ENCODE assay signal across 16 cellular contexts in genomic region chr3:102092617-102093466, GRCh38.
DNase-seq lines count a peak whose midpoint lies in the region; ATAC-seq, FAIRE-seq and TF ChIP-seq lines count a peak whose summit lies in the region.
"Had no signal": no experiment of that assay in that cellular context is flagged by ENCODE, and none has a peak within 500 bp of the region (broad histone marks: within the 10 kb centered on the region; RNA-seq: fewer than 3 reads in every experiment).

No MANE protein-coding gene starts in this region.

- peaks cover 2% of the 10 kb centered on the region for H3K36me3 Mint-ChIP-seq in activated naive CD8-positive, alpha-beta T cell treated with anti-CD3 and anti-CD28 coated beads, Interleukin-2, amount 10 ng/mL, durations not matched to agents 7 days and 5 days
- H3K36me3 Mint-ChIP-seq in nephron progenitor cell (ENCODE audit: low read depth) = no peaks in the 10 kb centered on the region

- no peaks in the 10 kb centered on the region for H3K9me3 Mint-ChIP-seq in activated naive CD8-positive, alpha-beta T cell treated with anti-CD3 and anti-CD28 coated beads, Interleukin-2, amount 10 ng/mL, durations not matched to agents 7 days and 5 days
- no peaks in the 10 kb centered on the region for H3K9me3 Mint-ChIP-seq in nephron progenitor cell
- H3K9me3 Mint-ChIP-seq: naive B cell had no signal

- POLR2A ChIA-PET in activated naive CD8-positive, alpha-beta T cell treated with anti-CD3 and anti-CD28 coated beads, Interleukin-2, amount 10 ng/mL, durations not matched to agents 7 days and 5 days (lab: Charles Lee) = interaction anchor here (1.5 kb wide), 1 partner anchor 21 kb away, joined by 5 read pairs; no protein-coding TSS in a partner anchor

- H3K36me3 ChIP-seq in lung (ENCODE audit: control insufficient read depth in 2 of 2, insufficient read depth in 2 of 2, low read length in 2 of 2) = no peaks in the 10 kb centered on the region
- no peaks in the 10 kb centered on the region for H3K36me3 ChIP-seq in esophagus muscularis mucosa
- H3K36me3 ChIP-seq: colonic mucosa, Peyer's patch, thoracic aorta had no signal

- intact Hi-C loops in esophagus muscularis mucosa (cut with DNase I) = no loop called here

- H3K27me3 ChIP-seq in lung (ENCODE audit: control insufficient read depth, insufficient read depth) = no peaks in the 10 kb centered on the region
- H3K27me3 ChIP-seq in esophagus muscularis mucosa = no peaks in the 10 kb centered on the region
- H3K27me3 ChIP-seq: colonic mucosa, Peyer's patch had no signal

- TF ChIP-seq CTCF in lung (IDR thresholded peaks at IDR 0.05; ENCODE audit: control extremely low read depth, extremely low read depth) (no peak), esophagus muscularis mucosa (IDR thresholded peaks at IDR 0.05) (no peak), nephron progenitor cell (IDR thresholded peaks at IDR 0.05) (no peak)

- FAIRE-seq in GM12891 (lab: Jason Lieb, UNC) = peak; percentile 59
- FAIRE-seq: G401.6 had no signal

- H3K4me3 ChIP-seq in lung (no peak overlapping the region), esophagus muscularis mucosa (no peak overlapping the region)
- H3K4me3 ChIP-seq: colonic mucosa, Peyer's patch, thoracic aorta had no signal

- H3K9me3 ChIP-seq in lung (ENCODE audit: control insufficient read depth in 2 of 2, insufficient read depth in 1 of 2, low read length in 1 of 2) (no peaks in the 10 kb centered on the region), esophagus muscularis mucosa (no peaks in the 10 kb centered on the region)
- H3K9me3 ChIP-seq: colonic mucosa, Peyer's patch, thoracic aorta had no signal

- H3K4me1 Mint-ChIP-seq in activated naive CD8-positive, alpha-beta T cell treated with anti-CD3 and anti-CD28 coated beads, Interleukin-2, amount 10 ng/mL, durations not matched to agents 7 days and 5 days = peaks cover 31% of the 10 kb centered on the region
- H3K4me1 Mint-ChIP-seq in nephron progenitor cell = peaks cover 59% of the 10 kb centered on the region

- H3K27ac Mint-ChIP-seq in activated naive CD8-positive, alpha-beta T cell treated with anti-CD3 and anti-CD28 coated beads, Interleukin-2, amount 10 ng/mL, durations not matched to agents 7 days and 5 days = peak overlapping the region; percentile 49
- H3K27ac Mint-ChIP-seq in nephron progenitor cell = no peak overlapping the region

- no peaks in the 10 kb centered on the region for H3K27me3 Mint-ChIP-seq in activated naive CD8-positive, alpha-beta T cell treated with anti-CD3 and anti-CD28 coated beads, Interleukin-2, amount 10 ng/mL, durations not matched to agents 7 days and 5 days
- H3K27me3 Mint-ChIP-seq in nephron progenitor cell (ENCODE audit: low read depth, poor library complexity) = no peaks in the 10 kb centered on the region
- H3K27me3 Mint-ChIP-seq: naive B cell had no signal

- no peak for TF ChIP-seq EP300 in esophagus muscularis mucosa (IDR thresholded peaks at IDR 0.05)

- peak overlapping the region; percentile 33 for H3K4me3 Mint-ChIP-seq in activated naive CD8-positive, alpha-beta T cell treated with anti-CD3 and anti-CD28 coated beads, Interleukin-2, amount 10 ng/mL, durations not matched to agents 7 days and 5 days
- H3K4me3 Mint-ChIP-seq in nephron progenitor cell = no peak overlapping the region
- H3K4me3 Mint-ChIP-seq: naive B cell had no signal

- H3K27ac ChIP-seq in lung (ENCODE audit: low read depth in 1 of 2, low read length in 1 of 2) = no peak overlapping the region
- no peak overlapping the region for H3K27ac ChIP-seq in esophagus muscularis mucosa (replicated peaks in 1 of 4)
- H3K27ac ChIP-seq: colonic mucosa, Peyer's patch, thoracic aorta had no signal

- WGBS in lung, 2 donors = 29 to 50% methylated on average over 5 of the region's 5 CpGs
- WGBS in esophagus muscularis mucosa = 73% methylated on average over 5 of the region's 5 CpGs

- ATAC-seq in HG03378 (IDR thresholded peaks at IDR 0.05; ENCODE audit: unreplicated experiment) = peak; percentile 49
- ATAC-seq in activated naive CD8-positive, alpha-beta T cell treated with anti-CD3 and anti-CD28 coated beads, Interleukin-2, amount 10 ng/mL, durations not matched to agents 7 days and 5 days (ENCODE audit: low read depth) = peak; percentile 73
- peak; percentile 74 for ATAC-seq in lung (ENCODE audit: insufficient read depth, low FRiP score)

- H3K4me1 ChIP-seq in lung (ENCODE audit: control insufficient read depth in 2 of 2, insufficient read depth in 2 of 2, low read length in 2 of 2) (peaks cover 1 to 12% of the 10 kb centered on the region in 2 donors), esophagus muscularis mucosa (peaks cover 0 to 25% (median 11%) of the 10 kb centered on the region in 4 donors)
- H3K4me1 ChIP-seq: colonic mucosa had no signal

- DNase-seq in GM12891 (ENCODE audit: insufficient read length, low spot score) (no peak), lung (ENCODE audit: low spot score) (no peak), esophagus muscularis mucosa (ENCODE audit: extremely low spot score) (no peak), nephron progenitor cell (no peak), SK-N-DZ (ENCODE audit: low spot score) (no peak)
- no peak for DNase-seq in activated naive CD8-positive, alpha-beta T cell treated with anti-CD3 and anti-CD28 coated beads, Interleukin-2, amount 10 ng/mL, durations not matched to agents 7 days and 5 days
- no peak for DNase-seq in NK-92 treated with Interleukin-12 subunit alpha and Interleukin-12 subunit beta, amount 100 ng/mL, for 24 hours (lab: John Stamatoyannopoulos, UW)
- DNase-seq: activated CD4-positive, alpha-beta T cell treated with anti-CD3 and anti-CD28 coated beads for 1 hour; colonic mucosa; hypothalamus; naive B cell; NCI-H1930; Peyer's patch had no signal

- TF ChIP-seq POLR2A in GM12891 (IDR thresholded peaks at IDR 0.05; ENCODE audit: low read depth, low read length) (no peak), esophagus muscularis mucosa (IDR thresholded peaks at IDR 0.05; ENCODE audit: low read depth) (no peak)

TF ChIP-seq in GM12891, 5 proteins besides CTCF, POLR2A, EP300 and RAD21:
- TF ChIP-seq POLR2AphosphoS5 (IDR thresholded peaks at IDR 0.05; ENCODE audit: low read depth, low read length) (no peak), PAX5 (IDR thresholded peaks at IDR 0.05; ENCODE audit: insufficient read depth, low read length, severe bottlenecking) (no peak)
